2 cellular contexts compared by ENCODE assay signal in the genomic region with DNA sequence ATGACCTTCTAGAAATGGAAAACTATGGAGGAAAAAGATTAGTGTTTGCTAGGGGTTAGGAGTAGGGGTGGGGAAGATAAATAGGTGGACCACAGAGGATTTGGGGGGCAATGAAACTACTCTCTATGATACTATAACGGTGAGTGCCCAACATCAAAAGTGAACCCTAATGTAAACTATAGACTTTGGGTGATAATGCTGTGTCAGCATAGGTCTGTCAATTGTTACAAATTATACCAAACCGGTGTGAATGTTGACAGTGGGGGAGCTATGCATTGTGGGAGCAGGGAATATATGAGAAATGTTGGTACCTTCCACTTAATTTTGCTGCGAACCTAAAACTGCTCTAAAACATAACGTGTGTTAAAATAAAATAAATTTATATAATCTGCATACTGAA.
A peak's percentile ranks its signal among the peaks of the same experiment; 100 is the strongest.
TF ChIP-seq lines count a peak whose summit lies in the region.

No MANE protein-coding gene starts in this region.

TF ChIP-seq in HepG2, 621 proteins besides CTCF, POLR2A, EP300 and RAD21 (continued from another document):
- no peak for TF ChIP-seq TOPORS (CRISPR knock-in tag; IDR thresholded peaks at IDR 0.05)
- TF ChIP-seq TEAD2 (CRISPR knock-in tag; IDR thresholded peaks at IDR 0.05) = no peak
- TF ChIP-seq MAFK (conservative IDR thresholded peaks at IDR 0.05 in 1 of 2, IDR thresholded peaks at IDR 0.05 in 1 of 2; ENCODE audit: low read length in 2 of 2) = peak; percentile 94 to 97
- TF ChIP-seq, protein P1, sequence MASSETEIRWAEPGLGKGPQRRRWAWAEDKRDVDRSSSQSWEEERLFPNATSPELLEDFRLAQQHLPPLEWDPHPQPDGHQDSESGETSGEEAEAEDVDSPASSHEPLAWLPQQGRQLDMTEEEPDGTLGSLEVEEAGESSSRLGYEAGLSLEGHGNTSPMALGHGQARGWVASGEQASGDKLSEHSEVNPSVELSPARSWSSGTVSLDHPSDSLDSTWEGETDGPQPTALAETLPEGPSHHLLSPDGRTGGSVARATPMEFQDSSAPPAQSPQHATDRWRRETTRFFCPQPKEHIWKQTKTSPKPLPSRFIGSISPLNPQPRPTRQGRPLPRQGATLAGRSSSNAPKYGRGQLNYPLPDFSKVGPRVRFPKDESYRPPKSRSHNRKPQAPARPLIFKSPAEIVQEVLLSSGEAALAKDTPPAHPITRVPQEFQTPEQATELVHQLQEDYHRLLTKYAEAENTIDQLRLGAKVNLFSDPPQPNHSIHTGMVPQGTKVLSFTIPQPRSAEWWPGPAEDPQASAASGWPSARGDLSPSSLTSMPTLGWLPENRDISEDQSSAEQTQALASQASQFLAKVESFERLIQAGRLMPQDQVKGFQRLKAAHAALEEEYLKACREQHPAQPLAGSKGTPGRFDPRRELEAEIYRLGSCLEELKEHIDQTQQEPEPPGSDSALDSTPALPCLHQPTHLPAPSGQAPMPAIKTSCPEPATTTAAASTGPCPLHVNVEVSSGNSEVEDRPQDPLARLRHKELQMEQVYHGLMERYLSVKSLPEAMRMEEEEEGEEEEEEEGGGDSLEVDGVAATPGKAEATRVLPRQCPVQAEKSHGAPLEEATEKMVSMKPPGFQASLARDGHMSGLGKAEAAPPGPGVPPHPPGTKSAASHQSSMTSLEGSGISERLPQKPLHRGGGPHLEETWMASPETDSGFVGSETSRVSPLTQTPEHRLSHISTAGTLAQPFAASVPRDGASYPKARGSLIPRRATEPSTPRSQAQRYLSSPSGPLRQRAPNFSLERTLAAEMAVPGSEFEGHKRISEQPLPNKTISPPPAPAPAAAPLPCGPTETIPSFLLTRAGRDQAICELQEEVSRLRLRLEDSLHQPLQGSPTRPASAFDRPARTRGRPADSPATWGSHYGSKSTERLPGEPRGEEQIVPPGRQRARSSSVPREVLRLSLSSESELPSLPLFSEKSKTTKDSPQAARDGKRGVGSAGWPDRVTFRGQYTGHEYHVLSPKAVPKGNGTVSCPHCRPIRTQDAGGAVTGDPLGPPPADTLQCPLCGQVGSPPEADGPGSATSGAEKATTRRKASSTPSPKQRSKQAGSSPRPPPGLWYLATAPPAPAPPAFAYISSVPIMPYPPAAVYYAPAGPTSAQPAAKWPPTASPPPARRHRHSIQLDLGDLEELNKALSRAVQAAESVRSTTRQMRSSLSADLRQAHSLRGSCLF (CRISPR knock-in tag; IDR thresholded peaks at IDR 0.05; ENCODE audit: borderline replicate concordance) = no peak
- TF ChIP-seq PBX3 (CRISPR knock-in tag; IDR thresholded peaks at IDR 0.05; ENCODE audit: borderline replicate concordance) = no peak

TF ChIP-seq in K562, 482 proteins besides CTCF, POLR2A, EP300 and RAD21 (continued from another document):
- TF ChIP-seq, protein P2, sequence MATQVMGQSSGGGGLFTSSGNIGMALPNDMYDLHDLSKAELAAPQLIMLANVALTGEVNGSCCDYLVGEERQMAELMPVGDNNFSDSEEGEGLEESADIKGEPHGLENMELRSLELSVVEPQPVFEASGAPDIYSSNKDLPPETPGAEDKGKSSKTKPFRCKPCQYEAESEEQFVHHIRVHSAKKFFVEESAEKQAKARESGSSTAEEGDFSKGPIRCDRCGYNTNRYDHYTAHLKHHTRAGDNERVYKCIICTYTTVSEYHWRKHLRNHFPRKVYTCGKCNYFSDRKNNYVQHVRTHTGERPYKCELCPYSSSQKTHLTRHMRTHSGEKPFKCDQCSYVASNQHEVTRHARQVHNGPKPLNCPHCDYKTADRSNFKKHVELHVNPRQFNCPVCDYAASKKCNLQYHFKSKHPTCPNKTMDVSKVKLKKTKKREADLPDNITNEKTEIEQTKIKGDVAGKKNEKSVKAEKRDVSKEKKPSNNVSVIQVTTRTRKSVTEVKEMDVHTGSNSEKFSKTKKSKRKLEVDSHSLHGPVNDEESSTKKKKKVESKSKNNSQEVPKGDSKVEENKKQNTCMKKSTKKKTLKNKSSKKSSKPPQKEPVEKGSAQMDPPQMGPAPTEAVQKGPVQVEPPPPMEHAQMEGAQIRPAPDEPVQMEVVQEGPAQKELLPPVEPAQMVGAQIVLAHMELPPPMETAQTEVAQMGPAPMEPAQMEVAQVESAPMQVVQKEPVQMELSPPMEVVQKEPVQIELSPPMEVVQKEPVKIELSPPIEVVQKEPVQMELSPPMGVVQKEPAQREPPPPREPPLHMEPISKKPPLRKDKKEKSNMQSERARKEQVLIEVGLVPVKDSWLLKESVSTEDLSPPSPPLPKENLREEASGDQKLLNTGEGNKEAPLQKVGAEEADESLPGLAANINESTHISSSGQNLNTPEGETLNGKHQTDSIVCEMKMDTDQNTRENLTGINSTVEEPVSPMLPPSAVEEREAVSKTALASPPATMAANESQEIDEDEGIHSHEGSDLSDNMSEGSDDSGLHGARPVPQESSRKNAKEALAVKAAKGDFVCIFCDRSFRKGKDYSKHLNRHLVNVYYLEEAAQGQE (CRISPR knock-in tag; IDR thresholded peaks at IDR 0.05; ENCODE audit: low read depth) = no peak
- no peak for TF ChIP-seq MCM3 (IDR thresholded peaks at IDR 0.05)
- peak; percentile 74 for TF ChIP-seq MAFF (IDR thresholded peaks at IDR 0.05; ENCODE audit: low read length)
- TF ChIP-seq MAFK (IDR thresholded peaks at IDR 0.05; ENCODE audit: low read length) = peak; percentile 71
- no peak for TF ChIP-seq PHF8 (IDR thresholded peaks at IDR 0.05; ENCODE audit: borderline replicate concordance, low read length)
- TF ChIP-seq PCBP2 (IDR thresholded peaks at IDR 0.05; ENCODE audit: low read depth, low read length, poor library complexity, severe bottlenecking) = no peak
- TF ChIP-seq MAFG (tag; conservative IDR thresholded peaks at IDR 0.05) = peak; percentile 70
- no peak for TF ChIP-seq RBM22 (IDR thresholded peaks at IDR 0.05; ENCODE audit: low read depth, low read length, poor library complexity, severe bottlenecking)
- TF ChIP-seq ZNF232 (CRISPR knock-in tag; IDR thresholded peaks at IDR 0.05) = no peak
- no peak for TF ChIP-seq ZNF778 (CRISPR knock-in tag; IDR thresholded peaks at IDR 0.05)
- TF ChIP-seq ZNF212 (CRISPR knock-in tag; IDR thresholded peaks at IDR 0.05) = no peak
- TF ChIP-seq SP2 (IDR thresholded peaks at IDR 0.05; ENCODE audit: extremely low read depth, low read depth, low read length, poor library complexity, severe bottlenecking) = no peak
- no peak for TF ChIP-seq MEF2D (tag; conservative IDR thresholded peaks at IDR 0.05; ENCODE audit: low read depth)
- peak; percentile 81 for TF ChIP-seq ZNF316 (IDR thresholded peaks at IDR 0.05)
- no peak for TF ChIP-seq POLR2B (IDR thresholded peaks at IDR 0.05; ENCODE audit: low read depth, partially characterized antibody)
- TF ChIP-seq GATA2 (CRISPR knock-in tag; IDR thresholded peaks at IDR 0.05) = no peak
- TF ChIP-seq MED1 (CRISPR knock-in tag; IDR thresholded peaks at IDR 0.05; ENCODE audit: borderline replicate concordance) = no peak
- no peak for TF ChIP-seq CBFB (CRISPR knock-in tag; IDR thresholded peaks at IDR 0.05)
- TF ChIP-seq STAT5A (IDR thresholded peaks at IDR 0.05; ENCODE audit: borderline replicate concordance, low read length) = no peak
TF ChIP-seq in K562: peak in this region for 5.
